Comparison of ENCODE assay signal across 20 cellular contexts in genomic region chr2:174551697-174552096, GRCh38. TPM values are rescaled to one million over a fixed set of nuclear protein-coding genes. Genes with fewer than 3 reads are reported as not detected.
DNase-seq lines count a peak whose midpoint lies in the region; ATAC-seq and TF ChIP-seq lines count a peak whose summit lies in the region.
"Had no signal": no experiment of that assay in that cellular context is flagged by ENCODE, and none has a peak within 500 bp of the region (broad histone marks: within the 10 kb centered on the region; RNA-seq: fewer than 3 reads in every experiment).

No MANE protein-coding gene starts in this region.

- no peak overlapping the region for H3K4me3 ChIP-seq in CD8-positive, alpha-beta T cell (ENCODE audit: low read depth, low read length)
- no peak overlapping the region for H3K4me3 ChIP-seq in endodermal cell (ENCODE audit: low read length)
- H3K4me3 ChIP-seq: dorsolateral prefrontal cortex, Peyer's patch, upper lobe of right lung had no signal

- no peaks in the 10 kb centered on the region for H3K36me3 ChIP-seq in CD8-positive, alpha-beta T cell (ENCODE audit: insufficient read depth, low read length)
- no peaks in the 10 kb centered on the region for H3K36me3 ChIP-seq in endodermal cell (ENCODE audit: control insufficient read depth, insufficient read depth, low read length)
- H3K36me3 ChIP-seq: Peyer's patch, upper lobe of right lung had no signal

- peaks cover 35% of the 10 kb centered on the region for H3K4me1 ChIP-seq in CD8-positive, alpha-beta T cell (ENCODE audit: insufficient read depth, low read length)
- no peaks in the 10 kb centered on the region for H3K4me1 ChIP-seq in endodermal cell (ENCODE audit: control insufficient read depth, insufficient read depth, low read length)
- H3K4me1 ChIP-seq: upper lobe of right lung had no signal

- H3K9me3 ChIP-seq in CD8-positive, alpha-beta T cell (ENCODE audit: low read length), result no peaks in the 10 kb centered on the region
- peaks cover 6% of the 10 kb centered on the region for H3K9me3 ChIP-seq in endodermal cell (ENCODE audit: control insufficient read depth, low read length)
- H3K9me3 ChIP-seq: Peyer's patch, upper lobe of right lung had no signal

- no peak for TF ChIP-seq CTCF in CD8-positive, alpha-beta T cell (IDR thresholded peaks at IDR 0.05)
- TF ChIP-seq CTCF in activated B cell treated with CpG ODN at 0.5 μM for 24 hours (IDR thresholded peaks at IDR 0.05) (no peak), endodermal cell (conservative IDR thresholded peaks at IDR 0.05) (no peak)

- H3K9ac ChIP-seq in endodermal cell (ENCODE audit: extremely low read depth, low read length, poor library complexity, severe bottlenecking), result no peak overlapping the region

- no peaks in the 10 kb centered on the region for H3K9me3 Mint-ChIP-seq in T-helper 1 cell treated with Interleukin-12 subunit alpha and Interleukin-12 subunit beta and Interleukin-4 antibody, amounts not matched to agents 30 μg/mL and 1 μg/mL, for 36 hours
- peaks cover 2% of the 10 kb centered on the region for H3K9me3 Mint-ChIP-seq in CD8-positive, alpha-beta T cell
- H3K9me3 Mint-ChIP-seq in activated B cell treated with CpG ODN at 0.5 μM for 24 hours (no peaks in the 10 kb centered on the region), immature natural killer cell (no peaks in the 10 kb centered on the region), endodermal cell (peaks cover 24% of the 10 kb centered on the region)

- WGBS in endodermal cell (ENCODE audit: insufficient coverage in 1 of 2, insufficient read length in 1 of 2), 2 experiments, result 73 to 95% methylated on average over 2 to 4 of the region's 4 CpGs

- CTCF ChIA-PET in CD8-positive, alpha-beta T cell (lab: Charles Lee), result interaction anchor here (1.0 to 1.4 kb wide), 2 partner anchors 27 to 31 kb away, joined by 3 to 4 read pairs; no protein-coding TSS in a partner anchor
- CTCF ChIA-PET in activated B cell treated with CpG ODN at 0.5 μM for 24 hours (lab: Charles Lee), result no interaction called here

- H3K36me3 Mint-ChIP-seq in T-helper 1 cell treated with Interleukin-12 subunit alpha and Interleukin-12 subunit beta and Interleukin-4 antibody, amounts not matched to agents 30 μg/mL and 1 μg/mL, for 36 hours (ENCODE audit: low read depth), result peaks cover 26% of the 10 kb centered on the region
- peaks cover 18% of the 10 kb centered on the region for H3K36me3 Mint-ChIP-seq in CD8-positive, alpha-beta T cell
- H3K36me3 Mint-ChIP-seq in activated B cell treated with CpG ODN at 0.5 μM for 24 hours (ENCODE audit: low read depth) (peaks cover 6% of the 10 kb centered on the region), immature natural killer cell (peaks cover 0 to 10% (median 0%) of the 10 kb centered on the region in 3 donors), endodermal cell (ENCODE audit: low read depth) (peaks cover 2% of the 10 kb centered on the region)

- H3K4me3 Mint-ChIP-seq in T-helper 1 cell treated with Interleukin-12 subunit alpha and Interleukin-12 subunit beta and Interleukin-4 antibody, amounts not matched to agents 30 μg/mL and 1 μg/mL, for 36 hours, result no peak overlapping the region
- no peak overlapping the region for H3K4me3 Mint-ChIP-seq in CD8-positive, alpha-beta T cell
- no peak overlapping the region for H3K4me3 Mint-ChIP-seq in activated B cell treated with CpG ODN at 0.5 μM for 24 hours
- H3K4me3 Mint-ChIP-seq in immature natural killer cell, result peak overlapping the region in 3 of 5 donors; percentile 10 to 38 (median 35)
- no peak overlapping the region for H3K4me3 Mint-ChIP-seq in endodermal cell
- H3K4me3 Mint-ChIP-seq: activated CD4-positive, alpha-beta T cell treated with anti-CD3 and anti-CD28 coated beads, Interleukin-2, amount 10 ng/mL, durations not matched to agents 7 days and 5 days had no signal

- POLR2A ChIA-PET in CD8-positive, alpha-beta T cell (lab: Charles Lee), result interaction anchor here (1.4 to 1.6 kb wide), 2 partner anchors 9 to 66 kb away, joined by 4 to 5 read pairs; no protein-coding TSS in a partner anchor
- POLR2A ChIA-PET in activated B cell treated with CpG ODN at 0.5 μM for 24 hours (lab: Charles Lee), result interaction anchor here (0.6 kb wide), 1 partner anchor 1196 kb away, joined by 3 read pairs; no protein-coding TSS in a partner anchor

- peak overlapping the region; percentile 57 for H3K27ac Mint-ChIP-seq in T-helper 1 cell treated with Interleukin-12 subunit alpha and Interleukin-12 subunit beta and Interleukin-4 antibody, amounts not matched to agents 30 μg/mL and 1 μg/mL, for 36 hours
- peak overlapping the region; percentile 84 for H3K27ac Mint-ChIP-seq in CD8-positive, alpha-beta T cell
- H3K27ac Mint-ChIP-seq in activated B cell treated with CpG ODN at 0.5 μM for 24 hours, result peak overlapping the region; percentile 50
- peak overlapping the region; percentile 42 to 92 (median 83) for H3K27ac Mint-ChIP-seq in immature natural killer cell
- no peak overlapping the region for H3K27ac Mint-ChIP-seq in endodermal cell
- H3K27ac Mint-ChIP-seq: activated CD4-positive, alpha-beta T cell treated with anti-CD3 and anti-CD28 coated beads, Interleukin-2, amount 10 ng/mL, durations not matched to agents 7 days and 5 days had no signal

- H3K27me3 ChIP-seq in CD8-positive, alpha-beta T cell (ENCODE audit: insufficient read depth, low read length), result no peaks in the 10 kb centered on the region
- no peaks in the 10 kb centered on the region for H3K27me3 ChIP-seq in endodermal cell (ENCODE audit: control insufficient read depth, insufficient read depth, low read length, poor library complexity, severe bottlenecking)
- H3K27me3 ChIP-seq: dorsolateral prefrontal cortex, Peyer's patch, upper lobe of right lung had no signal

- H3K27ac ChIP-seq in CD8-positive, alpha-beta T cell (ENCODE audit: low read depth, low read length), result no peak overlapping the region
- H3K27ac ChIP-seq in endodermal cell (ENCODE audit: low read depth, low read length), result no peak overlapping the region
- H3K27ac ChIP-seq: dorsolateral prefrontal cortex, Peyer's patch, upper lobe of right lung had no signal

- peak; percentile 22 for ATAC-seq in CD8-positive, alpha-beta T cell
- ATAC-seq in activated B cell treated with CpG ODN at 0.5 μM for 24 hours (ENCODE audit: low read depth), result no peak
- no peak for ATAC-seq in Right ventricle myocardium inferior
- ATAC-seq: upper lobe of right lung had no signal

- intact Hi-C loops in CD8-positive, alpha-beta T cell (cut with DNase I, micrococcal nuclease), result loop anchor here (2.0 to 10.0 kb wide), 2 partner anchors 65 to 453 kb away; partner anchors contain the start of genes CHN1 (in 1 of the 2) and GPR155 (in 1 of the 2)
- intact Hi-C loops in activated B cell treated with CpG ODN at 0.5 μM for 24 hours (cut with micrococcal nuclease), result loop anchor here (2.0 to 10.0 kb wide), 2 partner anchors 15 to 1147 kb away; no protein-coding TSS in a partner anchor
- intact Hi-C loops in Right ventricle myocardium inferior (cut with DNase I), result no loop called here

- DNase-seq in T-helper 1 cell, result no peak
- DNase-seq in CD8-positive, alpha-beta T cell, result no peak
- DNase-seq in activated B cell treated with CpG ODN at 0.5 μM for 24 hours, result no peak
- DNase-seq in immature natural killer cell, result no peak
- no peak for DNase-seq in Right ventricle myocardium inferior (ENCODE audit: missing footprints)
- DNase-seq in NK-92 treated with Interleukin-12 subunit alpha and Interleukin-12 subunit beta, amount 100 ng/mL, for 24 hours (lab: John Stamatoyannopoulos, UW), result no peak
- no peak for DNase-seq in endodermal cell
- DNase-seq: 8988T; activated CD4-positive, alpha-beta T cell treated with anti-CD3 and anti-CD28 coated beads, Interleukin-2, amount 10 ng/mL, durations not matched to agents 7 days and 5 days; cerebellar nuclear complex; COR-L47; DMS79 treated with DMSO at 0.1 percent for 48 hours; dorsolateral prefrontal cortex; glutamatergic neuron; H7; NCI-H526; nucleus accumbens; Peyer's patch; upper lobe of right lung had no signal

- H3K4me1 Mint-ChIP-seq in T-helper 1 cell treated with Interleukin-12 subunit alpha and Interleukin-12 subunit beta and Interleukin-4 antibody, amounts not matched to agents 30 μg/mL and 1 μg/mL, for 36 hours (ENCODE audit: low read depth), result peaks cover 31% of the 10 kb centered on the region
- H3K4me1 Mint-ChIP-seq in CD8-positive, alpha-beta T cell (ENCODE audit: low read depth), result peaks cover 49% of the 10 kb centered on the region
- H3K4me1 Mint-ChIP-seq in activated B cell treated with CpG ODN at 0.5 μM for 24 hours, result peaks cover 33% of the 10 kb centered on the region
- peaks cover 47 to 56% of the 10 kb centered on the region in 2 donors for H3K4me1 Mint-ChIP-seq in immature natural killer cell
- H3K4me1 Mint-ChIP-seq in endodermal cell, result no peaks in the 10 kb centered on the region

- H3K27me3 Mint-ChIP-seq in T-helper 1 cell treated with Interleukin-12 subunit alpha and Interleukin-12 subunit beta and Interleukin-4 antibody, amounts not matched to agents 30 μg/mL and 1 μg/mL, for 36 hours (ENCODE audit: low read depth), result no peaks in the 10 kb centered on the region
- no peaks in the 10 kb centered on the region for H3K27me3 Mint-ChIP-seq in CD8-positive, alpha-beta T cell (ENCODE audit: low read depth)
- no peaks in the 10 kb centered on the region for H3K27me3 Mint-ChIP-seq in activated B cell treated with CpG ODN at 0.5 μM for 24 hours
- H3K27me3 Mint-ChIP-seq in immature natural killer cell (ENCODE audit: low read depth in 3 of 3), result peaks cover 0 to 6% (median 0%) of the 10 kb centered on the region in 3 donors
- no peaks in the 10 kb centered on the region for H3K27me3 Mint-ChIP-seq in endodermal cell (ENCODE audit: insufficient read depth)
- H3K27me3 Mint-ChIP-seq: activated CD4-positive, alpha-beta T cell treated with anti-CD3 and anti-CD28 coated beads, Interleukin-2, amount 10 ng/mL, durations not matched to agents 7 days and 5 days had no signal

RNA-seq across cellular contexts. Expression of gene WIPF1, which starts 45.9 kb away (rescaled TPM):
- 100 to 1,000 TPM; 275 to 282 TPM for total RNA-seq in CD8-positive, alpha-beta T cell
- 293 TPM in 2 replicates for total RNA-seq in activated B cell treated with CpG ODN at 0.5 μM for 24 hours
- 100 to 1,000 TPM in 2 of 3 donors, 10 to 100 TPM in 1; 93.7 to 252 (median 131) TPM for polyA plus RNA-seq in immature natural killer cell
- 19.4 TPM for total RNA-seq in Right ventricle myocardium inferior
- total RNA-seq in endodermal cell, result 10 to 100 TPM; 21.5 to 28.5 TPM
- 23.5 TPM for polyA plus RNA-seq in endodermal cell (2013, experiment 1 of 2)
- 24.8 TPM for polyA plus RNA-seq in endodermal cell (2013, experiment 2 of 2)

Comparison
In these comparisons a context has a peak if more than half of its experiments do, and no peak if none do; other contexts are left out.
1. H3K4me3 Mint-ChIP-seq: peak in immature natural killer cell (3 of 5); none in T-helper 1 cell treated with Interleukin-12 subunit alpha and Interleukin-12 subunit beta and Interleukin-4 antibody, amounts not matched to agents 30 μg/mL and 1 μg/mL, for 36 hours (single experiment), CD8-positive, alpha-beta T cell (single experiment), activated B cell treated with CpG ODN at 0.5 μM for 24 hours (single experiment) and endodermal cell (single experiment).